Comparison of ENCODE assay signal across 24 cellular contexts in genomic region chr6:37788259-37788658, GRCh38. TPM values are rescaled to one million over a fixed set of nuclear protein-coding genes. Genes with fewer than 3 reads are reported as not detected.
DNase-seq lines count a peak whose midpoint lies in the region; ATAC-seq and TF ChIP-seq lines count a peak whose summit lies in the region.
"Had no signal": no experiment of that assay in that cellular context is flagged by ENCODE, and none has a peak within 500 bp of the region (broad histone marks: within the 10 kb centered on the region; RNA-seq: fewer than 3 reads in every experiment).

No MANE protein-coding gene starts in this region.

- H3K4me3 Mint-ChIP-seq in HFFc6, result no peak overlapping the region
- H3K4me3 Mint-ChIP-seq: activated naive CD4-positive, alpha-beta T cell treated with anti-CD3 and anti-CD28 coated beads, Interleukin-2, amount 10 ng/mL, durations not matched to agents 7 days and 5 days; CD14-positive monocyte; effector memory CD8-positive, alpha-beta T cell; H9; naive B cell; stimulated activated effector memory CD8-positive, alpha-beta T cell treated with anti-CD3 and anti-CD28 coated beads, Interleukin-12 subunit alpha, Interleukin-12 subunit beta, amount 100 ng/mL, for 72 hours; T-helper 17 cell had no signal

- H3K14ac ChIP-seq in IMR-90 (replicated peaks; ENCODE audit: low read depth, low read length), result no peak overlapping the region

- WGBS in IMR-90 (ENCODE audit: extremely low coverage in 2 of 2, insufficient read length in 1 of 2), 2 experiments, result no CpG with 5 or more reads among the region's 2 CpGs
- 46 to 49% methylated on average over 2 of the region's 2 CpGs for WGBS in lower leg skin, 2 donors

- H2BK20ac ChIP-seq in IMR-90 (ENCODE audit: low read depth, low read length), result no peak overlapping the region

- peaks cover 0 to 4% of the 10 kb centered on the region in 2 experiments; a peak in 2 of 4 replicates for H3K79me1 ChIP-seq in IMR-90 (ENCODE audit: low read depth in 1 of 2, low read length in 2 of 2)

- H3K9me3 ChIP-seq in IMR-90 (ENCODE audit: control insufficient read depth, insufficient read depth, low read length), result no peaks in the 10 kb centered on the region
- H3K9me3 ChIP-seq in adipocyte (ENCODE audit: control insufficient read depth, low read length), result no peaks in the 10 kb centered on the region
- H3K9me3 ChIP-seq: colonic mucosa, upper lobe of right lung had no signal

- no peak overlapping the region for H3K18ac ChIP-seq in IMR-90 (ENCODE audit: low read depth, low read length)

- H3K27me3 Mint-ChIP-seq in HFFc6 (ENCODE audit: insufficient read depth), result peaks cover 8% of the 10 kb centered on the region

- CTCF ChIA-PET in IMR-90 (lab: Yijun Ruan, JAX), result interaction anchor here (0.5 kb wide), 1 partner anchor 266 kb away, joined by 3 read pairs; no protein-coding TSS in a partner anchor

- H3K56ac ChIP-seq in IMR-90 (ENCODE audit: extremely low read depth, insufficient read depth, low read length), result no peak overlapping the region

- ATAC-seq in IMR-90 (ENCODE audit: low read depth), result no peak
- no peak for ATAC-seq in GM18511 (IDR thresholded peaks at IDR 0.05; ENCODE audit: unreplicated experiment)
- ATAC-seq: effector memory CD8-positive, alpha-beta T cell; K562; stimulated activated effector memory CD8-positive, alpha-beta T cell treated with anti-CD3 and anti-CD28 coated beads, Interleukin-12 subunit alpha, Interleukin-12 subunit beta, amount 100 ng/mL, for 72 hours; T-helper 17 cell; upper lobe of right lung had no signal

- no peak overlapping the region for H3K9ac ChIP-seq in IMR-90 (ENCODE audit: low read depth, low read length)
- H3K9ac ChIP-seq in adipocyte (ENCODE audit: low read length), result no peak overlapping the region

- peaks cover 50% of the 10 kb centered on the region for H3K4me1 Mint-ChIP-seq in HFFc6 (ENCODE audit: low read depth)

- no peaks in the 10 kb centered on the region for H3K36me3 Mint-ChIP-seq in HFFc6 (ENCODE audit: low read depth)
- H3K36me3 Mint-ChIP-seq: activated naive CD4-positive, alpha-beta T cell treated with anti-CD3 and anti-CD28 coated beads, Interleukin-2, amount 10 ng/mL, durations not matched to agents 7 days and 5 days; naive B cell; stimulated activated effector memory CD8-positive, alpha-beta T cell treated with anti-CD3 and anti-CD28 coated beads, Interleukin-12 subunit alpha, Interleukin-12 subunit beta, amount 100 ng/mL, for 72 hours had no signal

- H2AK9ac ChIP-seq in IMR-90 (replicated peaks; ENCODE audit: low read depth, low read length, poor library complexity), result no peak overlapping the region

- H2BK120ac ChIP-seq in IMR-90 (ENCODE audit: low read depth, low read length), result no peak overlapping the region

- H4K8ac ChIP-seq in IMR-90 (ENCODE audit: low read depth in 2 of 2, low read length in 2 of 2), result no peak overlapping the region

- H3K4me3 ChIP-seq in IMR-90 (ENCODE audit: insufficient read depth, low read depth, low read length), result no peak overlapping the region
- no peak overlapping the region for H3K4me3 ChIP-seq in adipocyte (ENCODE audit: low read length)
- no peak overlapping the region for H3K4me3 ChIP-seq in lower leg skin (ENCODE audit: low read depth, poor library complexity, severe bottlenecking)
- H3K4me3 ChIP-seq: colonic mucosa, K562, smooth muscle cell, upper lobe of right lung had no signal

- dilution Hi-C loops in IMR-90 (cut with HindIII; ENCODE audit: low sequenced_read_pairs, unreplicated experiment), result no loop called here

- H3K27me3 ChIP-seq in IMR-90 (ENCODE audit: control insufficient read depth, insufficient read depth, low read length) (peaks cover 2% of the 10 kb centered on the region; the same call in 1 of the 2 replicates), adipocyte (replicated peaks; ENCODE audit: control insufficient read depth, insufficient read depth, low read length) (peaks cover 2% of the 10 kb centered on the region)
- H3K27me3 ChIP-seq: upper lobe of right lung had no signal

- intact Hi-C loops in IMR-90 (cut with micrococcal nuclease) (no loop called here), lower leg skin (cut with DNase I; ENCODE audit: low total_unique reads) (loop anchor here (10.0 kb wide), 1 partner anchor 707 kb away; no protein-coding TSS in a partner anchor)

- in situ Hi-C loops in IMR-90 (cut with MboI; ENCODE audit: low sequenced_read_pairs), result no loop called here

- no peak for TF ChIP-seq RAD21 in IMR-90 (IDR thresholded peaks at IDR 0.05; ENCODE audit: low read length)

- H3K9me1 ChIP-seq in IMR-90 (ENCODE audit: insufficient read depth, low read length), result peaks cover 13% of the 10 kb centered on the region

- DNase-seq in EH (ENCODE audit: low read depth) (peak; percentile 48), IMR-90 (no peak), adipocyte (ENCODE audit: low read depth) (peak; percentile 8), myocyte (ENCODE audit: low read depth) (peak; percentile 80), HFFc6 (no peak), lower leg skin (ENCODE audit: low spot score in 2 of 2) (no peak)
- DNase-seq: activated CD4-positive, alpha-beta T cell treated with anti-CD3 and anti-CD28 coated beads for 4 hours; activated naive CD4-positive, alpha-beta T cell treated with anti-CD3 and anti-CD28 coated beads, Interleukin-2, amount 10 ng/mL, durations not matched to agents 7 days and 5 days; activated T-cell treated with anti-CD3 and anti-CD28 coated beads, Interleukin-2, amount 50 U/mL, for 48 hours; amygdala; colonic mucosa; effector memory CD8-positive, alpha-beta T cell; H9; mesenchymal stem cell; naive B cell; NCI-H146; occipital lobe; T-helper 17 cell; upper lobe of right lung had no signal

- peaks cover 6% of the 10 kb centered on the region; the same call in 1 of the 2 replicates for H4K20me1 ChIP-seq in IMR-90 (ENCODE audit: insufficient read depth, low read length)

- H3K4me1 ChIP-seq in IMR-90 (ENCODE audit: control insufficient read depth, insufficient read depth, low read length), result peaks cover 19% of the 10 kb centered on the region
- peaks cover 33% of the 10 kb centered on the region for H3K4me1 ChIP-seq in adipocyte (ENCODE audit: control insufficient read depth, insufficient read depth, low read length)

- H3K9me3 Mint-ChIP-seq in HFFc6, result no peaks in the 10 kb centered on the region
- H3K9me3 Mint-ChIP-seq: activated naive CD4-positive, alpha-beta T cell treated with anti-CD3 and anti-CD28 coated beads, Interleukin-2, amount 10 ng/mL, durations not matched to agents 7 days and 5 days; effector memory CD8-positive, alpha-beta T cell; H9; naive B cell; stimulated activated effector memory CD8-positive, alpha-beta T cell treated with anti-CD3 and anti-CD28 coated beads, Interleukin-12 subunit alpha, Interleukin-12 subunit beta, amount 100 ng/mL, for 72 hours had no signal

- no peak overlapping the region for H2BK15ac ChIP-seq in IMR-90 (ENCODE audit: low read depth, low read length)

- H2AFZ ChIP-seq in IMR-90 (replicated peaks; ENCODE audit: low read length, poor library complexity), result peak overlapping the region; percentile 18

- no peak overlapping the region for H2BK5ac ChIP-seq in IMR-90 (ENCODE audit: low read depth, low read length, poor library complexity, severe bottlenecking)

- H3K27ac Mint-ChIP-seq in HFFc6, result no peak overlapping the region
- H3K27ac Mint-ChIP-seq: activated naive CD4-positive, alpha-beta T cell treated with anti-CD3 and anti-CD28 coated beads, Interleukin-2, amount 10 ng/mL, durations not matched to agents 7 days and 5 days; CD14-positive monocyte; effector memory CD8-positive, alpha-beta T cell; H9; stimulated activated effector memory CD8-positive, alpha-beta T cell treated with anti-CD3 and anti-CD28 coated beads, Interleukin-12 subunit alpha, Interleukin-12 subunit beta, amount 100 ng/mL, for 72 hours; T-helper 17 cell had no signal

- no TSS peak for BruUV-seq in IMR-90 (replicated peaks; lab: Mats Ljungman, UMichigan)

- H3K4ac ChIP-seq in IMR-90 (ENCODE audit: low read depth, low read length), result 0 out of 2 replicates have a peak overlapping the region, but pooled peaks have one; percentile 21

- no peak overlapping the region for H3K27ac ChIP-seq in IMR-90 (ENCODE audit: insufficient read depth, low read length)
- H3K27ac ChIP-seq: colonic mucosa, upper lobe of right lung had no signal

- POLR2A ChIA-PET in IMR-90 (lab: Charles Lee; ENCODE audit: unreplicated experiment), result no interaction called here

- H3K23ac ChIP-seq in IMR-90 (ENCODE audit: low read depth, low read length), result no peak overlapping the region

- H3K36me3 ChIP-seq in IMR-90 (ENCODE audit: control insufficient read depth, insufficient read depth, low read length) (no peaks in the 10 kb centered on the region), adipocyte (ENCODE audit: control insufficient read depth, insufficient read depth, low read length, severe bottlenecking) (no peaks in the 10 kb centered on the region)
- H3K36me3 ChIP-seq: colonic mucosa, upper lobe of right lung had no signal

- TF ChIP-seq CTCF in IMR-90 (conservative IDR thresholded peaks at IDR 0.05; ENCODE audit: low read depth, low read length), result no peak
- TF ChIP-seq CTCF in HFFc6 (IDR thresholded peaks at IDR 0.05), result no peak
- TF ChIP-seq CTCF in lower leg skin (IDR thresholded peaks at IDR 0.05), result no peak

- no peak overlapping the region for H2AK5ac ChIP-seq in IMR-90 (ENCODE audit: low read depth, low read length)

- no peak overlapping the region for H4K5ac ChIP-seq in IMR-90 (ENCODE audit: low read depth, low read length)

- H4K91ac ChIP-seq in IMR-90 (ENCODE audit: insufficient read depth, low read depth, low read length), result no peak overlapping the region

- TF ChIP-seq POLR2A in IMR-90 (IDR thresholded peaks at IDR 0.05; ENCODE audit: low read depth, low read length), result no peak
- TF ChIP-seq POLR2A in lower leg skin (IDR thresholded peaks at IDR 0.05), result no peak

- no peak overlapping the region for H3K4me2 ChIP-seq in IMR-90 (ENCODE audit: low read depth, low read length)
- H3K4me2 ChIP-seq: smooth muscle cell had no signal

TF ChIP-seq in IMR-90, 13 proteins besides CTCF, POLR2A, EP300 and RAD21 (continues in another document):
- TF ChIP-seq MAFK (IDR thresholded peaks at IDR 0.05; ENCODE audit: low read depth, low read length) (no peak), MAZ (IDR thresholded peaks at IDR 0.05; ENCODE audit: borderline replicate concordance, low read depth, low read length) (no peak), RFX5 (IDR thresholded peaks at IDR 0.05; ENCODE audit: low read depth, low read length) (no peak), BHLHE40 (IDR thresholded peaks at IDR 0.05; ENCODE audit: low read depth, low read length) (no peak)

RNA-seq across cellular contexts. Expression of gene ZFAND3, which starts 31.3 kb away (rescaled TPM):
- 10.9 and 13.1 TPM in 2 replicates for total RNA-seq in IMR-90 (2012; rRNA removed)
- polyA plus RNA-seq in IMR-90 (2012; rRNA removed), result 21.8 and 26.7 TPM in 2 replicates
- polyA plus RNA-seq in IMR-90 (2012; cell fraction: cytosol; rRNA removed), result 15.3 and 24.4 TPM in 2 replicates
- polyA plus RNA-seq in IMR-90 (2012; cell fraction: nucleus; rRNA removed; ENCODE audit: low replicate concordance), result 15.6 and 20.7 TPM in 2 replicates
- total RNA-seq in myocyte, result 26.9 and 34.2 TPM in 2 replicates
- 157 TPM for polyA plus RNA-seq in myocyte (2012)
- 10 to 100 TPM; 75.2 to 93.2 (median 87.0) TPM for total RNA-seq in HFFc6 (2021; fragmentation: NEBNext Ultra II Directional; extraction: Animal tissue kit (Norgen Biotek cat#: 25700))
- total RNA-seq in lower leg skin, result 10 to 100 TPM; 26.3 to 40.8 (median 30.3) TPM

Comparison
In these comparisons a context has a peak if more than half of its experiments do, and no peak if none do; other contexts are left out.
1. DNase-seq: peak in EH (single experiment), adipocyte (single experiment) and myocyte (single experiment); none in IMR-90 (single experiment), HFFc6 (single experiment) and lower leg skin (0 of 2).